23 cellular contexts compared by ENCODE assay signal in the genomic region with DNA sequence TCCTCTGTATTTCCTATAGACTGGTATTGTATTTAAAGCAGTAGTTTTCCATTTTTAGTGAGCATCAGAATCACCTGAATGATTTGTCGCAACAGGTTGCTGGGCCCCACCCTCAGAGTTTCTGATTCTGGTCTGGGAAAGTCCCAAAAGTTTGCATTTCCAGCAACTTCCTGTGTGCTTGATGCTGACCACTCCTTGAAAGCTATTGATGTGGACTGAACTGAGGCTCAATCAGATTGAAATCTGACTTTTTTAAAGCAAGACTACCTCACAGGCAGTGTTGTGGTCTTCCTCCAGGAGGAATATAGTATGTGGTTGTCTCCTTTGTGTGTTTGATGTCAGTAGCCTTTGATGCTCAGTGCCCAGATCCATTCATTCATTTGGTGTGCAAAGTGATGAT. TPM values are rescaled to one million over a fixed set of nuclear protein-coding genes. Genes with fewer than 3 reads are reported as not detected.
DNase-seq lines count a peak whose midpoint lies in the region; ATAC-seq, FAIRE-seq and TF ChIP-seq lines count a peak whose summit lies in the region.
"Had no signal": no experiment of that assay in that cellular context is flagged by ENCODE, and none has a peak within 500 bp of the region (broad histone marks: within the 10 kb centered on the region; RNA-seq: fewer than 3 reads in every experiment).

No MANE protein-coding gene starts in this region.

- H3K27me3 ChIP-seq in MM.1S (replicated peaks; ENCODE audit: insufficient read depth, low read length) = no peaks in the 10 kb centered on the region
- H3K27me3 ChIP-seq: ascending aorta had no signal

- peak; percentile 77 for DNase-seq in activated CD4-positive, alpha-beta T cell treated with anti-CD3 and anti-CD28 coated beads, Interleukin-2, amount 10 ng/mL, durations not matched to agents 24 days and 14 days
- DNase-seq in activated CD4-positive, alpha-beta T cell treated with anti-CD3 and anti-CD28 coated beads, Interleukin-2, amount 50 U/mL, for 4 hours = no peak
- DNase-seq in MM.1S = peak; percentile 40
- DNase-seq in central memory CD4-positive, alpha-beta T cell = peak; percentile 23
- peak; percentile 30 for DNase-seq in osteocyte (ENCODE audit: extremely low spot score, unreplicated experiment)
- no peak for DNase-seq in D721Med (ENCODE audit: insufficient read length, low spot score)
- no peak for DNase-seq in HuH-7 (ENCODE audit: low spot score)
- DNase-seq: activated CD4-positive, alpha-beta T cell treated with anti-CD3 and anti-CD28 coated beads for 1 hour; cortex of kidney; DND-41; NCI-H1417 treated with DMSO at 0.1 percent for 48 hours; NCI-H226; T-cell had no signal

- H3K36me3 ChIP-seq in MM.1S (replicated peaks; ENCODE audit: insufficient read depth, low read length) = no peaks in the 10 kb centered on the region
- H3K36me3 ChIP-seq: ascending aorta, prostate gland had no signal

- FAIRE-seq in D721Med (lab: Jason Lieb, UNC) = no peak
- FAIRE-seq: A204.1 had no signal

- H3F3A ChIP-seq in MM.1S (ENCODE audit: insufficient read depth, low read length) = 0 out of 2 replicates have a peak, but pooled peaks cover 3% of the 10 kb centered on the region

- no peaks in the 10 kb centered on the region for H3K9me2 ChIP-seq in MM.1S (replicated peaks; ENCODE audit: insufficient read depth, low read length)

- H3K27ac ChIP-seq in MM.1S (ENCODE audit: low read length) = no peak overlapping the region
- H3K27ac ChIP-seq: ascending aorta, prostate gland had no signal

- H3K79me2 ChIP-seq in MM.1S (ENCODE audit: low read length) = no peaks in the 10 kb centered on the region

- H3K27me3 Mint-ChIP-seq in activated CD4-positive, alpha-beta T cell treated with anti-CD3 and anti-CD28 coated beads, Interleukin-2, amount 10 ng/mL, durations not matched to agents 24 days and 14 days = no peaks in the 10 kb centered on the region
- peaks cover 26% of the 10 kb centered on the region for H3K27me3 Mint-ChIP-seq in osteocyte (ENCODE audit: unreplicated experiment)
- H3K27me3 Mint-ChIP-seq: T-cell had no signal

- ATAC-seq in GM21360 (IDR thresholded peaks at IDR 0.05; ENCODE audit: unreplicated experiment) = no peak
- ATAC-seq: stimulated activated memory B cell treated with anti-CD40 and anti-IgM and Interleukin-4, amounts not matched to agents 10 μg/mL and 1 μg/mL and 100 μg/mL, for 72 hours had no signal

- no peak overlapping the region for H2AFZ ChIP-seq in MM.1S (ENCODE audit: low read length)

- H4K20me1 ChIP-seq in MM.1S (ENCODE audit: insufficient read depth, low read length) = no peaks in the 10 kb centered on the region

- peaks cover 7% of the 10 kb centered on the region for H3K9me3 Mint-ChIP-seq in activated CD4-positive, alpha-beta T cell treated with anti-CD3 and anti-CD28 coated beads, Interleukin-2, amount 10 ng/mL, durations not matched to agents 24 days and 14 days
- H3K9me3 Mint-ChIP-seq in osteocyte (ENCODE audit: unreplicated experiment) = no peaks in the 10 kb centered on the region
- H3K9me3 Mint-ChIP-seq: stimulated activated memory B cell treated with anti-CD40 and anti-IgM and Interleukin-4, amounts not matched to agents 10 μg/mL and 1 μg/mL and 100 μg/mL, for 72 hours; T-cell had no signal

- peaks cover 40% of the 10 kb centered on the region for H3K4me1 Mint-ChIP-seq in activated CD4-positive, alpha-beta T cell treated with anti-CD3 and anti-CD28 coated beads, Interleukin-2, amount 10 ng/mL, durations not matched to agents 24 days and 14 days
- no peaks in the 10 kb centered on the region for H3K4me1 Mint-ChIP-seq in osteocyte (ENCODE audit: unreplicated experiment)
- H3K4me1 Mint-ChIP-seq: nephron had no signal

- H3K9ac ChIP-seq in MM.1S (ENCODE audit: low read length) = no peak overlapping the region

- H3K36me3 Mint-ChIP-seq in activated CD4-positive, alpha-beta T cell treated with anti-CD3 and anti-CD28 coated beads, Interleukin-2, amount 10 ng/mL, durations not matched to agents 24 days and 14 days (ENCODE audit: low read depth) = no peaks in the 10 kb centered on the region
- no peaks in the 10 kb centered on the region for H3K36me3 Mint-ChIP-seq in osteocyte (ENCODE audit: unreplicated experiment)
- H3K36me3 Mint-ChIP-seq: CD14-positive monocyte; stimulated activated memory B cell treated with anti-CD40 and anti-IgM and Interleukin-4, amounts not matched to agents 10 μg/mL and 1 μg/mL and 100 μg/mL, for 72 hours; T-cell had no signal

- peak overlapping the region; percentile 8 for H3K27ac Mint-ChIP-seq in activated CD4-positive, alpha-beta T cell treated with anti-CD3 and anti-CD28 coated beads, Interleukin-2, amount 10 ng/mL, durations not matched to agents 24 days and 14 days
- no peak overlapping the region for H3K27ac Mint-ChIP-seq in osteocyte (ENCODE audit: unreplicated experiment)
- H3K27ac Mint-ChIP-seq: CD14-positive monocyte; nephron; stimulated activated memory B cell treated with anti-CD40 and anti-IgM and Interleukin-4, amounts not matched to agents 10 μg/mL and 1 μg/mL and 100 μg/mL, for 72 hours had no signal

- no peak for TF ChIP-seq CTCF in MM.1S (IDR thresholded peaks at IDR 0.05; ENCODE audit: low read length)
- TF ChIP-seq CTCF in osteocyte (IDR thresholded peaks at IDR 0.05) = no peak
- TF ChIP-seq CTCF in D721Med (IDR thresholded peaks at IDR 0.05; ENCODE audit: insufficient read depth, missing control alignments) = no peak

- 0 out of 2 replicates have a peak overlapping the region, but pooled peaks have one; percentile 16 for H3K4me2 ChIP-seq in MM.1S (ENCODE audit: low read depth, low read length)
- H3K4me2 ChIP-seq: smooth muscle cell had no signal

- peaks cover 16% of the 10 kb centered on the region for H3K4me1 ChIP-seq in MM.1S (ENCODE audit: low read length)
- H3K4me1 ChIP-seq: ascending aorta had no signal

- H3K4me3 ChIP-seq in MM.1S (ENCODE audit: low read length) = no peak overlapping the region
- H3K4me3 ChIP-seq: ascending aorta, prostate gland, smooth muscle cell had no signal

- intact Hi-C loops in activated CD4-positive, alpha-beta T cell treated with anti-CD3 and anti-CD28 coated beads, Interleukin-2, amount 10 ng/mL, durations not matched to agents 24 days and 14 days (cut with micrococcal nuclease) = no loop called here

- H3K4me3 Mint-ChIP-seq in activated CD4-positive, alpha-beta T cell treated with anti-CD3 and anti-CD28 coated beads, Interleukin-2, amount 10 ng/mL, durations not matched to agents 24 days and 14 days = peak overlapping the region; percentile 8
- no peak overlapping the region for H3K4me3 Mint-ChIP-seq in osteocyte (ENCODE audit: unreplicated experiment)
- H3K4me3 Mint-ChIP-seq: CD14-positive monocyte; nephron; stimulated activated memory B cell treated with anti-CD40 and anti-IgM and Interleukin-4, amounts not matched to agents 10 μg/mL and 1 μg/mL and 100 μg/mL, for 72 hours; T-cell had no signal

- H3K9me3 ChIP-seq in MM.1S (replicated peaks; ENCODE audit: insufficient read depth, low read length) = no peaks in the 10 kb centered on the region
- H3K9me3 ChIP-seq: ascending aorta, prostate gland had no signal

RNA-seq across cellular contexts. Expression of a gene that starts 17.2 kb away (rescaled TPM):
- 18.5 and 19.3 TPM in 2 replicates for total RNA-seq in activated CD4-positive, alpha-beta T cell treated with anti-CD3 and anti-CD28 coated beads, Interleukin-2, amount 10 ng/mL, durations not matched to agents 24 days and 14 days
- not detected in 2 replicates for total RNA-seq in osteocyte
- total RNA-seq: LHCN-M2 had no signal

RNA-seq across cellular contexts. Expression of a gene that starts 23.2 kb away (rescaled TPM):
- total RNA-seq in activated CD4-positive, alpha-beta T cell treated with anti-CD3 and anti-CD28 coated beads, Interleukin-2, amount 10 ng/mL, durations not matched to agents 24 days and 14 days = 571 TPM in 2 replicates
- total RNA-seq in osteocyte = not detected in 2 replicates
- total RNA-seq: ascending aorta, H4, LHCN-M2, smooth muscle cell had no signal

RNA-seq across cellular contexts. Expression of a gene that starts 29.1 kb away (rescaled TPM):
- total RNA-seq in activated CD4-positive, alpha-beta T cell treated with anti-CD3 and anti-CD28 coated beads, Interleukin-2, amount 10 ng/mL, durations not matched to agents 24 days and 14 days = 64.6 and 65.4 TPM in 2 replicates
- total RNA-seq in osteocyte = 0.37 and 0.40 TPM in 2 replicates
- total RNA-seq: LHCN-M2 had no signal

RNA-seq across cellular contexts. Expression of a gene that starts 56.5 kb away (rescaled TPM):
- total RNA-seq in activated CD4-positive, alpha-beta T cell treated with anti-CD3 and anti-CD28 coated beads, Interleukin-2, amount 10 ng/mL, durations not matched to agents 24 days and 14 days = 303 and 318 TPM in 2 replicates
- total RNA-seq in osteocyte = not detected in 2 replicates
- total RNA-seq: ascending aorta, H4, LHCN-M2, smooth muscle cell had no signal

Comparison
In these comparisons a context has a peak if more than half of its experiments do, and no peak if none do; other contexts are left out.
1. DNase-seq: peak in activated CD4-positive, alpha-beta T cell treated with anti-CD3 and anti-CD28 coated beads, Interleukin-2, amount 10 ng/mL, durations not matched to agents 24 days and 14 days (single experiment), MM.1S (single experiment), central memory CD4-positive, alpha-beta T cell (single experiment) and osteocyte (single experiment); none in activated CD4-positive, alpha-beta T cell treated with anti-CD3 and anti-CD28 coated beads, Interleukin-2, amount 50 U/mL, for 4 hours (0 of 2), D721Med (single experiment) and HuH-7 (single experiment).
2. RNA of a gene that starts 17.2 kb away (total RNA-seq): 18.5 to 19.3 TPM in activated CD4-positive, alpha-beta T cell treated with anti-CD3 and anti-CD28 coated beads, Interleukin-2, amount 10 ng/mL, durations not matched to agents 24 days and 14 days; not detected in osteocyte; every median in the first group is over 10 times any median in the second.
3. RNA of a gene that starts 23.2 kb away (total RNA-seq): 571 TPM in activated CD4-positive, alpha-beta T cell treated with anti-CD3 and anti-CD28 coated beads, Interleukin-2, amount 10 ng/mL, durations not matched to agents 24 days and 14 days; not detected in osteocyte; every median in the first group is over 100 times any median in the second.
4. RNA of a gene that starts 29.1 kb away (total RNA-seq): 64.6 to 65.4 TPM in activated CD4-positive, alpha-beta T cell treated with anti-CD3 and anti-CD28 coated beads, Interleukin-2, amount 10 ng/mL, durations not matched to agents 24 days and 14 days; 0.37 to 0.40 TPM in osteocyte; every median in the first group is over 10 times any median in the second.